Comparison of ENCODE assay signal across 1 cellular context in genomic region chr3:43966126-43966525, GRCh38.
TF ChIP-seq lines count a peak whose summit lies in the region.

No MANE protein-coding gene starts in this region.

TF ChIP-seq in GM12878, 131 proteins besides CTCF, POLR2A, EP300 and RAD21 (continued from another document):
- TF ChIP-seq E2F4 (IDR thresholded peaks at IDR 0.05; ENCODE audit: low read depth, low read length) (no peak), BCL11A (IDR thresholded peaks at IDR 0.05; ENCODE audit: low read depth, low read length) (peak; percentile 67), NFIC (IDR thresholded peaks at IDR 0.05; ENCODE audit: low read depth, low read length) (0 out of 2 replicates have a peak, but pooled peaks have one; percentile 33), IRF4 (IDR thresholded peaks at IDR 0.05; ENCODE audit: low read depth, low read length) (peak; percentile 89), PAX5 (IDR thresholded peaks at IDR 0.05; ENCODE audit: borderline replicate concordance, low read depth, low read length) (peak; percentile 85), SPI1 (IDR thresholded peaks at IDR 0.05; ENCODE audit: borderline replicate concordance, insufficient read depth, low read depth, low read length) (peak; percentile 84), SRF (IDR thresholded peaks at IDR 0.05; ENCODE audit: low read depth in 2 of 2, low read length in 2 of 2) (0 out of 4 replicates have a peak, but pooled peaks of 1 of the 2 experiments have one; percentile 23)
